In the genomic region with DNA sequence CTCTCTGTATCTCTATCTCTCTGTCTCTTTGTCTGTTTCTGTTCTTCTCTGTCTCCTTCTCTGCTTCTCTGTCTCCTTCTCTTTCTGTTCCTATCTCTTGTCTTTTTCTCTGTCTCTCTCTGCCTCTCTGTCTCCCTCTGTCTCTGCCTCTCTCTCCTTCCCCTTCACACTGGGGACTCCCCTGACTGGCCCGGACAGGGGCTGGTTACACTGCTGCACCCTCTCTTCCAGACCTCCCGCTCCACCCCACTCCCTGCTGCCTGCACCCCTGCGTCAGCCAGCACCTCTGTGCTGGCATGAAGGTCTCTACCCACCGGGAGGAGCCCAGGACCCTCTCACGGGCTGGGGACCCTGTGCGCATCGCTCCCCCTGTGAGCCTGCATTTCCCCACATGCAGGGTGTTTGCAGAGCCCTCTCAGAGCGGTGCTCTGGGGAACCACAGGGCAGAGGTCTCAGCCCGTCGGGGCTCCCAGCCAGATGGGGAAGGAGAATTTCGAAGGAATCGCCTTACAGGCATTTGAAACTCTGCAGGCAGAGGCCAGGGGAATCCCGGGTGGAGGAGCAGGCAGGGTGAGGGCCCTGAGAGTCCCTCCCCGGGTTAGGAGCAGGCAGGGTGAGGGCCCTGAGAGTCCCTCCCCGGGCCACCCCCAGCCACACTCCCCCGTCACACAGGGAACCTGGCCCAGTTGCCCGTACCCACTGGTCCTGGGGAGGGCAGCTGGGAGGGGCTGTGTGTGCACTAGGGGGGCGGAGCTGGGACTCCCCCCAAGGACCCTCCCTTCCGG, we compare ENCODE assay signal across 10 cellular contexts. TPM values are rescaled to one million over a fixed set of nuclear protein-coding genes. Genes with fewer than 3 reads are reported as not detected.
A peak's percentile ranks its signal among the peaks of the same experiment; 100 is the strongest.
DNase-seq lines count a peak whose midpoint lies in the region; FAIRE-seq and TF ChIP-seq lines count a peak whose summit lies in the region.
"Had no signal": no experiment of that assay in that cellular context is flagged by ENCODE, and none has a peak within 500 bp of the region (broad histone marks: within the 10 kb centered on the region; RNA-seq: fewer than 3 reads in every experiment).

No MANE protein-coding gene starts in this region.

- H3K4me1 ChIP-seq in uterus: peaks cover 0 to 14% of the 10 kb centered on the region in 2 donors

- peak; percentile 20 for DNase-seq in AG08395 (ENCODE audit: low spot score)
- DNase-seq in GM18507 (ENCODE audit: extremely low spot score, insufficient read length, low read depth): no peak
- peak; percentile 80 for DNase-seq in NAMALWA (ENCODE audit: low spot score)
- DNase-seq in fibroblast of the aortic adventitia (ENCODE audit: low read depth): peak; percentile 21
- no peak for DNase-seq in hippocampal formation (lab: John Stamatoyannopoulos, UW)
- no peak for DNase-seq in pons (ENCODE audit: low spot score)
- DNase-seq in uterus: no peak
- no peak for DNase-seq in NCI-H146 (lab: John Stamatoyannopoulos, UW)
- DNase-seq: MV-4-11 had no signal

- TF ChIP-seq CTCF in fibroblast of the aortic adventitia (IDR thresholded peaks at IDR 0.05; ENCODE audit: insufficient read depth, low read length) (no peak), uterus (IDR thresholded peaks at IDR 0.05) (no peak)

- peaks cover 18 to 41% of the 10 kb centered on the region in 2 donors for H3K27me3 ChIP-seq in uterus

- FAIRE-seq in GM18507 (lab: Jason Lieb, UNC): peak; percentile 84

- H3K9me3 ChIP-seq in uterus: no peaks in the 10 kb centered on the region
- H3K9me3 ChIP-seq: left lung had no signal

- H3K36me3 ChIP-seq in uterus: no peaks in the 10 kb centered on the region
- H3K36me3 ChIP-seq: left lung had no signal

- no peak for TF ChIP-seq POLR2A in uterus (IDR thresholded peaks at IDR 0.05)

- H3K4me3 ChIP-seq in fibroblast of the aortic adventitia (ENCODE audit: low read depth, low read length): no peak overlapping the region
- no peak overlapping the region for H3K4me3 ChIP-seq in uterus
- H3K4me3 ChIP-seq: left lung had no signal

- no peak overlapping the region for H3K27ac ChIP-seq in uterus
- H3K27ac ChIP-seq: left lung had no signal

- intact Hi-C loops in uterus (cut with DNase I; ENCODE audit: low total_unique reads): no loop called here

RNA-seq across cellular contexts. Expression of a gene that starts 16.1 kb away (rescaled TPM):
- total RNA-seq in fibroblast of the aortic adventitia (ENCODE audit: low replicate concordance) (27.0 and 74.2 TPM in 2 replicates), uterus (100 to 1,000 TPM in 1 of 4 donors, 10 to 100 TPM in 3; 15.6 to 132 (median 65.7) TPM)

Comparison
In these comparisons a context has a peak if more than half of its experiments do, and no peak if none do; other contexts are left out.
1. DNase-seq: peak in AG08395 (single experiment), NAMALWA (single experiment) and fibroblast of the aortic adventitia (single experiment); none in GM18507 (single experiment), hippocampal formation (0 of 2), pons (single experiment), uterus (0 of 2) and NCI-H146 (single experiment).